ENCODE assay signal across 8 cellular contexts in the genomic region with DNA sequence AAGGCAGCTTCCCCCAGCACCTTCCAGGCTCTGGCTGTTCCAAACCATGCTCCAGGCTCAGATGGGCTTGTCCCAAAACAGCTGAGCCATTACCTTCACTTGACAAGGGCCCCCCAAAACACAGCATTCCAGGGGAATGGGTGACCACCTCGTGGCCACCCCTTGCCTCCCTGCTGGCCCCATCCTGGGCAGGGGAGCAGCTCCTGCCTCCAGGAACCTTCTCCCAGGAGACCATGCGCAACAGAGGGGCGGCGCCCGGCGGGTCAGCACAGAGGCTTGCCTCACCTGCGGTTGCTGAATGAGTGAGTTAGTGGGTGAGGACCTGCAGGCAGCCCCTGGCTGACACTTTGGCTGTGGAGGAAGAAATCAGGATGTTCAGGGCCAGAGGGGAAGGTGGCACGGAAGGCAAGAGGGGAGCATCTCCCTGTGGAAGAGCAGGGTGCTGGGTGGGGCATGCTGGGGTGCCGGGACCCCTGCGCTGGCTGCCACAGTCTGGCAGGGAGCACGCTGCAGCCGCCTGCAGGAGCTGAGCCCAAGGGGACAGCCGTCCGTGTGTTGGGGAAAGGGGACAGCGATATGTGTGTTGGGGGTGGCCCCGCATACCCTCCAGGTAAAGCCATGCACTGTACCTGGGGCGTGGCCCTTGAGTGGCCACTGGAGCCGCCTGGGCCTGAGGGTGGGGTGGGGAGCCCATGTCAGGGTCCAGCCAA. TPM values are rescaled to one million over a fixed set of nuclear protein-coding genes. Genes with fewer than 3 reads are reported as not detected.
A peak's percentile ranks its signal among the peaks of the same experiment; 100 is the strongest.
DNase-seq lines count a peak whose midpoint lies in the region; ATAC-seq and TF ChIP-seq lines count a peak whose summit lies in the region.

No MANE protein-coding gene starts in this region.

- TF ChIP-seq CTCF in Panc1 (IDR thresholded peaks at IDR 0.05) = no peak
- TF ChIP-seq CTCF in stomach (IDR thresholded peaks at IDR 0.05) = no peak

- DNase-seq in activated naive CD8-positive, alpha-beta T cell treated with anti-CD3 and anti-CD28 coated beads, Interleukin-2, amount 10 ng/mL, durations not matched to agents 7 days and 5 days = no peak
- no peak for DNase-seq in activated naive CD8-positive, alpha-beta T cell treated with anti-CD3 and anti-CD28 coated beads, Interleukin-2, amount 50 U/mL, for 24 hours
- no peak for DNase-seq in Panc1 (ENCODE audit: low read depth, low spot score)
- DNase-seq in left colon = peak; percentile 71 to 73
- DNase-seq in stomach = peak; percentile 54
- DNase-seq in head of caudate nucleus = no peak
- DNase-seq in NCI-H2171 treated with DMSO at 0.1 percent for 48 hours (lab: John Stamatoyannopoulos, UW) = no peak
- no peak for DNase-seq in AML-193 (lab: John Stamatoyannopoulos, UW)

- no peaks in the 10 kb centered on the region for H3K9me3 Mint-ChIP-seq in activated naive CD8-positive, alpha-beta T cell treated with anti-CD3 and anti-CD28 coated beads, Interleukin-2, amount 10 ng/mL, durations not matched to agents 7 days and 5 days
- no peaks in the 10 kb centered on the region for H3K9me3 Mint-ChIP-seq in activated naive CD8-positive, alpha-beta T cell treated with anti-CD3 and anti-CD28 coated beads, Interleukin-2, amount 50 U/mL, for 24 hours

- no peaks in the 10 kb centered on the region for H3K36me3 ChIP-seq in Panc1 (ENCODE audit: control insufficient read depth, insufficient read depth, low read length)
- no peaks in the 10 kb centered on the region for H3K36me3 ChIP-seq in stomach

- CTCF ChIA-PET in Panc1 (lab: Charles Lee) = interaction anchor here (0.5 to 1.3 kb wide), 6 partner anchors 34 to 229 kb away, joined by 3 to 5 read pairs (median 4); no protein-coding TSS in a partner anchor

- in situ Hi-C loops in Panc1 (cut with HindIII; ENCODE audit: low pct_unique_long_range_greater_than_20kb, low sequenced_read_pairs) = no loop called here

- POLR2A ChIA-PET in activated naive CD8-positive, alpha-beta T cell treated with anti-CD3 and anti-CD28 coated beads, Interleukin-2, amount 10 ng/mL, durations not matched to agents 7 days and 5 days (lab: Charles Lee) = interaction anchor here (1.0 to 1.6 kb wide), 2 partner anchors 122 to 222 kb away, joined by 3 to 4 read pairs; no protein-coding TSS in a partner anchor
- POLR2A ChIA-PET in Panc1 (lab: Charles Lee) = interaction anchor here (0.6 kb wide), 1 partner anchor 112 kb away, joined by 3 read pairs; no protein-coding TSS in a partner anchor

- H3K4me3 ChIP-seq in Panc1 (ENCODE audit: low read depth in 2 of 2, low read length in 2 of 2) = no peak overlapping the region
- no peak overlapping the region for H3K4me3 ChIP-seq in stomach

- 69 to 86% (median 71%) methylated on average over 16 to 18 of the region's 18 CpGs for WGBS in stomach, 5 donors

- intact Hi-C loops in Panc1 (cut with micrococcal nuclease; ENCODE audit: unreplicated experiment) (loop anchor here (2.0 to 10.0 kb wide), 3 partner anchors 65 to 343 kb away; no protein-coding TSS in a partner anchor), left colon (cut with DNase I, micrococcal nuclease) (loop anchor here in 1 of 2 donors (5.0 kb wide), 1 partner anchor 59 kb away; no protein-coding TSS in a partner anchor), stomach (cut with DNase I; ENCODE audit: low total_unique reads) (loop anchor here (5.0 to 10.0 kb wide), 2 partner anchors 59 to 227 kb away; no protein-coding TSS in a partner anchor), head of caudate nucleus (cut with DNase I) (loop anchor here (5.0 kb wide), 2 partner anchors 59 to 229 kb away; no protein-coding TSS in a partner anchor)

- H3K4me1 Mint-ChIP-seq in activated naive CD8-positive, alpha-beta T cell treated with anti-CD3 and anti-CD28 coated beads, Interleukin-2, amount 10 ng/mL, durations not matched to agents 7 days and 5 days = peaks cover 11% of the 10 kb centered on the region
- H3K4me1 Mint-ChIP-seq in activated naive CD8-positive, alpha-beta T cell treated with anti-CD3 and anti-CD28 coated beads, Interleukin-2, amount 50 U/mL, for 24 hours = peaks cover 31% of the 10 kb centered on the region

- no peaks in the 10 kb centered on the region for H3K36me3 Mint-ChIP-seq in activated naive CD8-positive, alpha-beta T cell treated with anti-CD3 and anti-CD28 coated beads, Interleukin-2, amount 10 ng/mL, durations not matched to agents 7 days and 5 days
- no peaks in the 10 kb centered on the region for H3K36me3 Mint-ChIP-seq in activated naive CD8-positive, alpha-beta T cell treated with anti-CD3 and anti-CD28 coated beads, Interleukin-2, amount 50 U/mL, for 24 hours (ENCODE audit: low read depth)

- H3K27me3 ChIP-seq in Panc1 (ENCODE audit: control insufficient read depth, insufficient read depth, low read length) (no peaks in the 10 kb centered on the region), stomach (no peaks in the 10 kb centered on the region)

- H3K27ac Mint-ChIP-seq in activated naive CD8-positive, alpha-beta T cell treated with anti-CD3 and anti-CD28 coated beads, Interleukin-2, amount 10 ng/mL, durations not matched to agents 7 days and 5 days = peak overlapping the region; percentile 76
- H3K27ac Mint-ChIP-seq in activated naive CD8-positive, alpha-beta T cell treated with anti-CD3 and anti-CD28 coated beads, Interleukin-2, amount 50 U/mL, for 24 hours = no peak overlapping the region

- BruUV-seq in Panc1 (replicated peaks; lab: Mats Ljungman, UMichigan) = no TSS peak

- H3K27ac ChIP-seq in Panc1 (ENCODE audit: low read length) (peak overlapping the region; percentile 61), stomach (peak overlapping the region; percentile 56 to 72 (median 69))

- TF ChIP-seq POLR2A in stomach (IDR thresholded peaks at IDR 0.05) = no peak

- no peak for ATAC-seq in activated naive CD8-positive, alpha-beta T cell treated with anti-CD3 and anti-CD28 coated beads, Interleukin-2, amount 10 ng/mL, durations not matched to agents 7 days and 5 days (ENCODE audit: low read depth)
- ATAC-seq in activated naive CD8-positive, alpha-beta T cell treated with anti-CD3 and anti-CD28 coated beads, Interleukin-2, amount 50 U/mL, for 24 hours = no peak
- no peak for ATAC-seq in Panc1
- ATAC-seq in left colon = no peak

- no peak overlapping the region for H3K4me3 Mint-ChIP-seq in activated naive CD8-positive, alpha-beta T cell treated with anti-CD3 and anti-CD28 coated beads, Interleukin-2, amount 10 ng/mL, durations not matched to agents 7 days and 5 days
- H3K4me3 Mint-ChIP-seq in activated naive CD8-positive, alpha-beta T cell treated with anti-CD3 and anti-CD28 coated beads, Interleukin-2, amount 50 U/mL, for 24 hours = no peak overlapping the region

- no peaks in the 10 kb centered on the region for H3K9me3 ChIP-seq in Panc1 (ENCODE audit: control insufficient read depth, insufficient read depth, low read depth, low read length)
- no peaks in the 10 kb centered on the region for H3K9me3 ChIP-seq in stomach

- no peak for TF ChIP-seq EP300 in stomach (IDR thresholded peaks at IDR 0.05)

- H3K4me1 ChIP-seq in Panc1 (ENCODE audit: control insufficient read depth, insufficient read depth, low read length) = peaks cover 56% of the 10 kb centered on the region
- H3K4me1 ChIP-seq in stomach = peaks cover 37 to 81% (median 60%) of the 10 kb centered on the region in 4 donors

- H3K27me3 Mint-ChIP-seq in activated naive CD8-positive, alpha-beta T cell treated with anti-CD3 and anti-CD28 coated beads, Interleukin-2, amount 10 ng/mL, durations not matched to agents 7 days and 5 days = no peaks in the 10 kb centered on the region
- no peaks in the 10 kb centered on the region for H3K27me3 Mint-ChIP-seq in activated naive CD8-positive, alpha-beta T cell treated with anti-CD3 and anti-CD28 coated beads, Interleukin-2, amount 50 U/mL, for 24 hours

RNA-seq across cellular contexts. Expression of a gene that starts 54.7 kb away (rescaled TPM):
- 10 to 100 TPM; 16.6 to 17.1 TPM for total RNA-seq in activated naive CD8-positive, alpha-beta T cell treated with anti-CD3 and anti-CD28 coated beads, Interleukin-2, amount 10 ng/mL, durations not matched to agents 7 days and 5 days
- total RNA-seq in Panc1 (2021; ENCODE audit: unreplicated experiment) = 51.6 TPM
- 56.2 TPM for polyA plus RNA-seq in Panc1 (2012; ENCODE audit: insufficient read length)
- 10 to 100 TPM; 51.9 to 55.3 TPM for total RNA-seq in left colon
- total RNA-seq in stomach = 100 to 1,000 TPM in 1 of 5 donors, 10 to 100 TPM in 3, 1 to 10 TPM in 1; 8.5 to 167 (median 22.9) TPM
- 10 to 100 TPM; 14.2 to 24.4 (median 22.7) TPM for polyA plus RNA-seq in stomach

Comparison
In these comparisons a context has a peak if more than half of its experiments do, and no peak if none do; other contexts are left out.
1. DNase-seq: peak in left colon (2 of 2) and stomach (single experiment); none in activated naive CD8-positive, alpha-beta T cell treated with anti-CD3 and anti-CD28 coated beads, Interleukin-2, amount 10 ng/mL, durations not matched to agents 7 days and 5 days (single experiment), activated naive CD8-positive, alpha-beta T cell treated with anti-CD3 and anti-CD28 coated beads, Interleukin-2, amount 50 U/mL, for 24 hours (single experiment), Panc1 (single experiment), head of caudate nucleus (0 of 42), NCI-H2171 treated with DMSO at 0.1 percent for 48 hours (single experiment) and AML-193 (0 of 2).